ENCODE assay signal across 28 cellular contexts in the genomic region with DNA sequence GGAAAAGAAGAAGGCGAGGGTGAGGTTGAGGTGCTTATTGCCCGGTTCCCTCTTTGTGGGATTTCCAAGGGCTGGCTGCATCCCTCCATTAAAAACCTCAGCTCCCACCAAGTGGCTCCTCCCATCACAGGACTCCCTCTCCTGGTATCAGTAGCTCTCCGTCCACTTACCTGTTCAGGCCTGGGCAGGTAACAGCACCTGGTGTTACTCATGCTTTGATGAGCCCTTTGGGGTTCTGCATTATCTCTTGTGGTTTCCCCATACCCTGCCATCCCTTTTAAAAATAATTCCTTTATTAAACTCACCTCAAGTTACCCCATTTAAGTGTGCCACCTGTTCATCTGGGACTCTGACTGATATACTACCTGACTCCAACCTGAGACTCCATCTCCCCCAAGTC.
"Had no signal": no experiment of that assay in that cellular context is flagged by ENCODE, and none has a peak within 500 bp of the region (broad histone marks: within the 10 kb centered on the region; RNA-seq: fewer than 3 reads in every experiment).

No MANE protein-coding gene starts in this region.

- H3K4me3 ChIP-seq: colonic mucosa, dorsolateral prefrontal cortex, esophagus squamous epithelium, gastroesophageal sphincter, heart right ventricle, left lung, lower lobe of right lung, mucosa of descending colon had no signal

- H3K36me3 Mint-ChIP-seq: mesothelial cell of epicardium had no signal

- H3K27ac ChIP-seq: colonic mucosa, epithelial cell of prostate, left lung, lower lobe of right lung had no signal

- FAIRE-seq: endothelial cell of umbilical vein, frontal cortex, islet of Langerhans, keratinocyte had no signal

- H3K4me1 Mint-ChIP-seq: mesothelial cell of epicardium had no signal

- H3K27ac Mint-ChIP-seq: memory B cell, mesothelial cell of epicardium had no signal

- DNase-seq: colonic mucosa; cortex of kidney; dermis blood vessel endothelial cell; dorsolateral prefrontal cortex; effector CD4-positive, alpha-beta T cell; effector memory CD4-positive, alpha-beta T cell; erythroblast; esophagus squamous epithelium; foreskin fibroblast; head of caudate nucleus; heart right ventricle; hippocampal formation; left cardiac atrium; left lung; left ventricle myocardium superior; lower lobe of right lung; mucosa of descending colon; naive B cell; naive thymus-derived CD8-positive, alpha-beta T cell had no signal

- H3K27me3 Mint-ChIP-seq: memory B cell; naive thymus-derived CD8-positive, alpha-beta T cell had no signal

- ATAC-seq: esophagus mucosa; gastroesophageal sphincter; heart right ventricle; left cardiac atrium; left lung; left ventricle myocardium superior; lower lobe of right lung; mucosa of descending colon; naive thymus-derived CD8-positive, alpha-beta T cell had no signal

- H3K36me3 ChIP-seq: colonic mucosa, esophagus squamous epithelium, gastroesophageal sphincter, heart right ventricle, left lung, lower lobe of right lung had no signal

- H3K9me3 ChIP-seq: colonic mucosa, gastroesophageal sphincter, lower lobe of right lung, mucosa of descending colon had no signal

- H3K4me3 Mint-ChIP-seq: memory B cell; mesothelial cell of epicardium; naive thymus-derived CD8-positive, alpha-beta T cell had no signal

- H3K4me1 ChIP-seq: colonic mucosa had no signal

- H3K27me3 ChIP-seq: colonic mucosa, esophagus squamous epithelium, heart right ventricle, left lung had no signal

- H3K9me3 Mint-ChIP-seq: memory B cell had no signal
